In the genomic region with DNA sequence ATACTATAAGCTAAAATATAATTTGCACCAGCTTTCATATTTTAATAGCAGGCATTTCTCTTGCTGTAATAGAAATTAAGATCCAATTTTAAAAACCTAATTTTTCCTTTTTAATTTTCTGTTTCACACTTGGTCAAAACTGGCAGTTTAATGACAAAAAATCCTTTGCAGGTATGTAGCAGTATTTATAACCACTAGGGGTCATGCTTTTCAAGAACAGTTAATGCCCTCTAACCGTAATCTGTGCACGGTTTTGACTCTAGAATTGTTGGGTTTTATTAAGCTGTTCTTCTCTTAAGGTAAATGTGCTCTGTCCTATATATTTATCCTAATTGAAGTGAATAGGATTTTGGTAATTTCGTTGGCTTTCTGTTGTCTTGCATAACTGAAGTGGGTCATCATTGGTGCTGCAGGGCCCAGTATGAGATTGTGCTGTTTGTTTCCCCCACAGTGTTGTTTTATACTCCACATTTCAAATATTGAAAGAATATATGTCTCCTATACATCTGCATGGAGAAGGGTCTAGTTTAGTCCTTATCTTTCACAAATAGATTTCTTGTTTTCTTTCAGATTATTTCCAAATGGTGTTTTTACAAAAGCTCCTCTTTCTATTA, we compare ENCODE assay signal across 8 cellular contexts.
A peak's percentile ranks its signal among the peaks of the same experiment; 100 is the strongest.
DNase-seq lines count a peak whose midpoint lies in the region; ATAC-seq, FAIRE-seq and TF ChIP-seq lines count a peak whose summit lies in the region.

No MANE protein-coding gene starts in this region.

- no peak overlapping the region for H2BK15ac ChIP-seq in H9 (ENCODE audit: low read depth, low read length)

- no peak overlapping the region for H4K91ac ChIP-seq in H9 (ENCODE audit: insufficient read length, low read depth, low read length)

- no peak overlapping the region for H3K9ac ChIP-seq in H9 (ENCODE audit: extremely low read depth, insufficient read length, low read length)

- H2BK120ac ChIP-seq in H9 (ENCODE audit: low read depth, low read length, poor library complexity, severe bottlenecking) = no peak overlapping the region

- H3K56ac ChIP-seq in H9 (ENCODE audit: insufficient read length, low read depth, low read length) = no peak overlapping the region

- H3K14ac ChIP-seq in H9 (ENCODE audit: insufficient read depth, low read length) = no peak overlapping the region

- TF ChIP-seq POLR2A in GM12891 (IDR thresholded peaks at IDR 0.05; ENCODE audit: low read depth, low read length) = no peak

- no peak overlapping the region for H2BK5ac ChIP-seq in H9 (ENCODE audit: insufficient read length, low read length)

- ATAC-seq in RWPE2 (ENCODE audit: low read depth) = peak; percentile 69; the same call in 2 of the 3 replicates
- ATAC-seq in GM18517 (IDR thresholded peaks at IDR 0.05; ENCODE audit: unreplicated experiment) = no peak

- H3K4me1 Mint-ChIP-seq in H9 = no peaks in the 10 kb centered on the region

- no peak overlapping the region for H3T11ph ChIP-seq in H9 (ENCODE audit: low read length)

- TF ChIP-seq CTCF in H9 (conservative IDR thresholded peaks at IDR 0.05) (peak; percentile 83), RWPE2 (IDR thresholded peaks at IDR 0.05; ENCODE audit: poor library complexity, severe bottlenecking) (peak; percentile 97), osteoblast (IDR thresholded peaks at IDR 0.05; ENCODE audit: extremely low read depth, low read depth, low read length) (peak; percentile 81)

- H2AK5ac ChIP-seq in H9 (ENCODE audit: insufficient read length, low read length) = no peak overlapping the region

- no peak overlapping the region for H3K18ac ChIP-seq in H9 (ENCODE audit: insufficient read length, low read depth, low read length)

- no peak overlapping the region for H3K4me3 ChIP-seq in RWPE2 (ENCODE audit: severe bottlenecking)
- no peak overlapping the region for H3K4me3 ChIP-seq in osteoblast (ENCODE audit: insufficient read depth, low read length)

- DNase-seq in CD1c-positive myeloid dendritic cell (ENCODE audit: extremely low spot score) = peak; percentile 56
- DNase-seq in H9 = no peak
- DNase-seq in RWPE2 (ENCODE audit: low spot score) = no peak
- DNase-seq in fibroblast of peridontal ligament (ENCODE audit: extremely low read depth) = peak; percentile 72
- no peak for DNase-seq in osteoblast (ENCODE audit: insufficient read length, low spot score, missing footprints)
- DNase-seq in activated naive CD4-positive, alpha-beta T cell (lab: John Stamatoyannopoulos, UW) = no peak
- no peak for DNase-seq in GM12891 (ENCODE audit: insufficient read length, low spot score)

- H2AFZ ChIP-seq in H9 (ENCODE audit: low read length) (no peak overlapping the region), osteoblast (ENCODE audit: low read length) (no peak overlapping the region)

- H4K5ac ChIP-seq in H9 (ENCODE audit: insufficient read length, low read depth, low read length) = no peak overlapping the region

- no peaks in the 10 kb centered on the region for H3K9me3 ChIP-seq in H9 (ENCODE audit: control insufficient read depth, low read depth, low read length)
- no peaks in the 10 kb centered on the region for H3K9me3 ChIP-seq in RWPE2 (ENCODE audit: severe bottlenecking)
- no peaks in the 10 kb centered on the region for H3K9me3 ChIP-seq in osteoblast (ENCODE audit: low read depth, low read length)

- no peaks in the 10 kb centered on the region for H3K79me1 ChIP-seq in H9 (ENCODE audit: insufficient read depth, low read depth, low read length, poor library complexity, severe bottlenecking)

- H3K4me1 ChIP-seq in H9 (ENCODE audit: insufficient read depth, low read length) (no peaks in the 10 kb centered on the region), RWPE2 (ENCODE audit: insufficient read depth, poor library complexity, severe bottlenecking) (peaks cover 5% of the 10 kb centered on the region), osteoblast (ENCODE audit: insufficient read depth, low read length) (no peaks in the 10 kb centered on the region)

- H3K23me2 ChIP-seq in H9 (ENCODE audit: insufficient read length, low read depth, low read length, poor library complexity, severe bottlenecking) = no peaks in the 10 kb centered on the region

- no peaks in the 10 kb centered on the region for H3K9me3 Mint-ChIP-seq in H9

- H3K23ac ChIP-seq in H9 (ENCODE audit: insufficient read length, low read depth, low read length) = no peak overlapping the region

- H3K4me2 ChIP-seq in H9 (ENCODE audit: insufficient read depth, insufficient read length, low read length) (no peak overlapping the region), osteoblast (ENCODE audit: insufficient read depth, low read length) (no peak overlapping the region)

- H4K20me1 ChIP-seq in H9 (ENCODE audit: control insufficient read depth, insufficient read depth, insufficient read length) (no peaks in the 10 kb centered on the region), osteoblast (ENCODE audit: insufficient read depth, low read length) (no peaks in the 10 kb centered on the region)

- H3K79me2 ChIP-seq in H9 (ENCODE audit: insufficient read depth, low read length) = no peaks in the 10 kb centered on the region
- H3K79me2 ChIP-seq in osteoblast (ENCODE audit: insufficient read depth, low read length) = no peaks in the 10 kb centered on the region

- no CpG with 5 or more reads among the region's 3 CpGs for WGBS in H9 (ENCODE audit: extremely low coverage, insufficient read length, low lambda C conversion rate)

- H3K4me3 Mint-ChIP-seq in H9 = no peak overlapping the region

- H3K36me3 ChIP-seq in RWPE2 (ENCODE audit: low read depth) (no peaks in the 10 kb centered on the region), osteoblast (ENCODE audit: insufficient read depth, low read length) (no peaks in the 10 kb centered on the region)

- H2BK12ac ChIP-seq in H9 (ENCODE audit: insufficient read length, low read depth, low read length) = no peak overlapping the region

- no peak overlapping the region for H2BK20ac ChIP-seq in H9 (ENCODE audit: low read depth, low read length, poor library complexity, severe bottlenecking)

- no peak overlapping the region for H3K27ac Mint-ChIP-seq in H9

- H3K27ac ChIP-seq in H9 (ENCODE audit: insufficient read length, low read depth, low read length) (no peak overlapping the region), RWPE2 (ENCODE audit: poor library complexity, severe bottlenecking) (no peak overlapping the region), osteoblast (ENCODE audit: low read depth, low read length) (no peak overlapping the region)

- no peak overlapping the region for H3K4ac ChIP-seq in H9 (ENCODE audit: low read depth, low read length)

- H3K36me3 Mint-ChIP-seq in H9 (ENCODE audit: insufficient read depth in 1 of 3, low read depth in 3 of 3) = no peaks in the 10 kb centered on the region; a peak in 1 of 7 replicates

- H3K27me3 Mint-ChIP-seq in H9 (ENCODE audit: low read depth) = no peaks in the 10 kb centered on the region

- FAIRE-seq in GM12891 (lab: Jason Lieb, UNC) = no peak

- H3K27me3 ChIP-seq in H9 (ENCODE audit: insufficient read depth, low read length) = no peaks in the 10 kb centered on the region
- H3K27me3 ChIP-seq in RWPE2 (ENCODE audit: insufficient read depth, poor library complexity, severe bottlenecking) = no peaks in the 10 kb centered on the region
- no peaks in the 10 kb centered on the region for H3K27me3 ChIP-seq in osteoblast (ENCODE audit: insufficient read depth, low read length)

- H4K8ac ChIP-seq in H9 (replicated peaks; ENCODE audit: insufficient read length, low read depth, low read length) = no peak overlapping the region

TF ChIP-seq in GM12891, 5 proteins besides CTCF, POLR2A, EP300 and RAD21:
- TF ChIP-seq PAX5 (IDR thresholded peaks at IDR 0.05; ENCODE audit: insufficient read depth, low read length, severe bottlenecking) (no peak), TAF1 (IDR thresholded peaks at IDR 0.05; ENCODE audit: low read depth, low read length) (no peak), POU2F2 (IDR thresholded peaks at IDR 0.05; ENCODE audit: low read depth, low read length) (no peak), SPI1 (IDR thresholded peaks at IDR 0.05; ENCODE audit: low read depth, low read length) (no peak), POLR2AphosphoS5 (IDR thresholded peaks at IDR 0.05; ENCODE audit: low read depth, low read length) (no peak)

Comparison
In these comparisons a context has a peak if more than half of its experiments do, and no peak if none do; other contexts are left out.
1. DNase-seq: peak in CD1c-positive myeloid dendritic cell (single experiment) and fibroblast of peridontal ligament (single experiment); none in H9 (single experiment), RWPE2 (single experiment), osteoblast (single experiment), activated naive CD4-positive, alpha-beta T cell (0 of 4) and GM12891 (single experiment).
2. Peak in every context shown above with its lines, with median percentiles within 50 percentile points of each other: CTCF ChIP-seq.